In genomic region chr19:55132453-55133129, GRCh38 we compare ENCODE assay signal across 17 cellular contexts. TPM values are rescaled to one million over a fixed set of nuclear protein-coding genes. Genes with fewer than 3 reads are reported as not detected.
A peak's percentile ranks its signal among the peaks of the same experiment; 100 is the strongest.
DNase-seq lines count a peak whose midpoint lies in the region; ATAC-seq and TF ChIP-seq lines count a peak whose summit lies in the region.
"Had no signal": no experiment of that assay in that cellular context is flagged by ENCODE, and none has a peak within 500 bp of the region (broad histone marks: within the 10 kb centered on the region; RNA-seq: fewer than 3 reads in every experiment).

No MANE protein-coding gene starts in this region.

- peak; percentile 55 for TF ChIP-seq RAD21 in SK-N-SH (IDR thresholded peaks at IDR 0.05; ENCODE audit: low read length)

- no peak overlapping the region for H3K18ac ChIP-seq in mesenchymal stem cell (ENCODE audit: low read depth in 1 of 2, low read length in 2 of 2)

- H3K4me1 ChIP-seq in SK-N-SH (ENCODE audit: control insufficient read depth in 1 of 2, insufficient read depth in 2 of 2, low read depth in 1 of 2, low read length in 1 of 2) (no peaks in the 10 kb centered on the region), mesenchymal stem cell (ENCODE audit: control insufficient read depth, insufficient read depth, low read depth, low read length) (no peaks in the 10 kb centered on the region)
- H3K4me1 ChIP-seq: gastroesophageal sphincter had no signal

- H3K36me3 ChIP-seq in SK-N-SH (replicated peaks in 1 of 2; ENCODE audit: control insufficient read depth in 1 of 2, insufficient read depth in 2 of 2, low read length in 1 of 2) (no peaks in the 10 kb centered on the region), mesenchymal stem cell (ENCODE audit: control insufficient read depth in 1 of 2, insufficient read depth in 2 of 2, low read depth in 1 of 2, low read length in 2 of 2) (no peaks in the 10 kb centered on the region)
- H3K36me3 ChIP-seq: gastroesophageal sphincter had no signal

- no peak for ATAC-seq in HG03280 (IDR thresholded peaks at IDR 0.05; ENCODE audit: unreplicated experiment)
- ATAC-seq: gastroesophageal sphincter, left colon had no signal

- 52% methylated on average over 14 of the region's 14 CpGs for WGBS in SK-N-SH (ENCODE audit: low lambda C conversion rate)
- WGBS in mesenchymal stem cell, result 84% methylated on average over 10 of the region's 14 CpGs

- no peak overlapping the region for H2BK12ac ChIP-seq in mesenchymal stem cell (ENCODE audit: low read length in 2 of 2)

- no peak overlapping the region for H2BK15ac ChIP-seq in mesenchymal stem cell (ENCODE audit: low read depth, poor library complexity, severe bottlenecking)

- no peaks in the 10 kb centered on the region for H3K9me3 Mint-ChIP-seq in endothelial cell (ENCODE audit: unreplicated experiment)
- H3K9me3 Mint-ChIP-seq: activated T-helper 2 cell treated with anti-CD3 and anti-CD28 coated beads, Interferon-gamma antibody, Interleukin-2, Interleukin-4, amounts not matched to agents 10 μg/mL and 5 μg/mL and 100 μg/mL, durations not matched to agents 14 hours and 24 hours and 36 hours had no signal

- peaks cover 13% of the 10 kb centered on the region; the same call in 1 of the 2 replicates for H3K27me3 ChIP-seq in SK-N-SH (ENCODE audit: insufficient read depth)
- H3K27me3 ChIP-seq in mesenchymal stem cell (ENCODE audit: control insufficient read depth in 1 of 2, insufficient read depth in 1 of 2, low read length in 2 of 2), result peaks cover 28 to 60% of the 10 kb centered on the region in 2 experiments

- H2AFZ ChIP-seq in SK-N-SH (ENCODE audit: low read depth), result no peak overlapping the region
- no peak overlapping the region for H2AFZ ChIP-seq in mesenchymal stem cell (ENCODE audit: low read depth, low read length)
- H2AFZ ChIP-seq: PC-9 had no signal

- peaks cover 4% of the 10 kb centered on the region for H3F3A ChIP-seq in SK-N-SH (replicated peaks; ENCODE audit: insufficient read depth)

- no peak overlapping the region for H3K23ac ChIP-seq in mesenchymal stem cell (ENCODE audit: low read length in 2 of 2)

- TF ChIP-seq CTCF in GM12865 (IDR thresholded peaks at IDR 0.05; ENCODE audit: insufficient read depth, low read depth, low read length, missing control alignments) (peak; percentile 5), SK-N-SH (IDR thresholded peaks at IDR 0.05) (peak; percentile 41), endothelial cell (IDR thresholded peaks at IDR 0.05; ENCODE audit: unreplicated experiment) (no peak)

- H3K9me3 ChIP-seq in SK-N-SH (no peaks in the 10 kb centered on the region), mesenchymal stem cell (ENCODE audit: control insufficient read depth, low read length) (no peaks in the 10 kb centered on the region)
- H3K9me3 ChIP-seq: gastroesophageal sphincter had no signal

- H3K36me3 Mint-ChIP-seq in endothelial cell (ENCODE audit: low read depth, unreplicated experiment), result no peaks in the 10 kb centered on the region

- H3K79me1 ChIP-seq in mesenchymal stem cell (replicated peaks; ENCODE audit: low read length, poor library complexity, severe bottlenecking), result no peaks in the 10 kb centered on the region

- no peaks in the 10 kb centered on the region for H3K9me2 ChIP-seq in SK-N-SH

- H3K14ac ChIP-seq in mesenchymal stem cell (ENCODE audit: low read length in 2 of 2), result no peak overlapping the region

- H4K8ac ChIP-seq in mesenchymal stem cell (ENCODE audit: low read length), result no peak overlapping the region

- H3K4me3 ChIP-seq in GM12865 (ENCODE audit: low read depth, low read length), result no peak overlapping the region
- H3K4me3 ChIP-seq in SK-N-SH (ENCODE audit: low read depth in 2 of 2, low read length in 1 of 2), result no peak overlapping the region
- no peak overlapping the region for H3K4me3 ChIP-seq in mesenchymal stem cell (ENCODE audit: insufficient read depth in 1 of 2, low read depth in 1 of 2, low read length in 2 of 2)
- H3K4me3 ChIP-seq: gastroesophageal sphincter, PC-9 had no signal

- H4K20me1 ChIP-seq in SK-N-SH (ENCODE audit: insufficient read depth), result no peaks in the 10 kb centered on the region

- CTCF ChIA-PET in SK-N-SH (lab: Yijun Ruan, JAX), result interaction anchor here (0.7 to 3.2 kb wide), 13 partner anchors 10 to 486 kb away, joined by 3 to 37 read pairs (median 4); partner anchors contain the start of gene PPP1R12C

- POLR2A ChIA-PET in SK-N-SH (lab: Yijun Ruan, JAX), result interaction anchor here (0.5 kb wide), 1 partner anchor 104 kb away, joined by 5 read pairs; no protein-coding TSS in a partner anchor

- no peak overlapping the region for H4K91ac ChIP-seq in mesenchymal stem cell (ENCODE audit: low read length)

- peaks cover 6% of the 10 kb centered on the region for H3K27me3 Mint-ChIP-seq in endothelial cell (ENCODE audit: unreplicated experiment)

- no peak overlapping the region for H3K27ac Mint-ChIP-seq in endothelial cell (ENCODE audit: unreplicated experiment)
- H3K27ac Mint-ChIP-seq: activated T-helper 2 cell treated with anti-CD3 and anti-CD28 coated beads, Interferon-gamma antibody, Interleukin-2, Interleukin-4, amounts not matched to agents 10 μg/mL and 5 μg/mL and 100 μg/mL, durations not matched to agents 14 hours and 24 hours and 36 hours had no signal

- peak; percentile 63 for DNase-seq in D341Med (ENCODE audit: low spot score)
- no peak for DNase-seq in GM12865 (ENCODE audit: low read depth)
- DNase-seq in SK-N-SH, result peak; percentile 56
- DNase-seq in mesenchymal stem cell, result no peak
- no peak for DNase-seq in inferior parietal cortex (ENCODE audit: extremely low spot score)
- no peak for DNase-seq in endothelial cell (ENCODE audit: low spot score)
- DNase-seq: activated CD4-positive, alpha-beta T cell treated with anti-CD3 and anti-CD28 coated beads for 48 hours; COR-L47; effector CD4-positive, alpha-beta T cell; HCEC 1CT; left colon; PC-9; small intestine had no signal

- H2BK120ac ChIP-seq in mesenchymal stem cell (ENCODE audit: low read depth, low read length), result no peak overlapping the region

- no peak overlapping the region for H2AK5ac ChIP-seq in mesenchymal stem cell (ENCODE audit: low read length, severe bottlenecking)

- H3K9ac ChIP-seq in SK-N-SH (no peak overlapping the region), mesenchymal stem cell (ENCODE audit: low read length) (no peak overlapping the region)

- no peak for TF ChIP-seq EP300 in SK-N-SH (IDR thresholded peaks at IDR 0.05; ENCODE audit: borderline replicate concordance in 1 of 2, low read depth in 1 of 2, low read length in 1 of 2)

- no peaks in the 10 kb centered on the region for H3K79me2 ChIP-seq in SK-N-SH (ENCODE audit: insufficient read depth)

- H3K4ac ChIP-seq in mesenchymal stem cell (ENCODE audit: low read depth in 1 of 2, low read length in 2 of 2), result no peak overlapping the region

- peaks cover 9% of the 10 kb centered on the region for H3K4me1 Mint-ChIP-seq in endothelial cell (ENCODE audit: unreplicated experiment)

- H3K27ac ChIP-seq in SK-N-SH (ENCODE audit: low read depth in 2 of 2, low read length in 1 of 2), result no peak overlapping the region
- no peak overlapping the region for H3K27ac ChIP-seq in mesenchymal stem cell (ENCODE audit: low read length, poor library complexity, severe bottlenecking)
- H3K27ac ChIP-seq: gastroesophageal sphincter, PC-9 had no signal

- no peak overlapping the region for H2BK5ac ChIP-seq in mesenchymal stem cell (ENCODE audit: low read depth, low read length, poor library complexity, severe bottlenecking)

- no peak overlapping the region for H3K4me3 Mint-ChIP-seq in endothelial cell (ENCODE audit: unreplicated experiment)

- H3K4me2 ChIP-seq in SK-N-SH, result no peak overlapping the region
- H3K4me2 ChIP-seq in mesenchymal stem cell (ENCODE audit: low read length, poor library complexity, severe bottlenecking), result peak overlapping the region; percentile 21
- H3K4me2 ChIP-seq: PC-9 had no signal

TF ChIP-seq in SK-N-SH, 30 proteins besides CTCF, POLR2A, EP300 and RAD21 (continues in another document):
- TF ChIP-seq POLR2AphosphoS5 (IDR thresholded peaks at IDR 0.05; ENCODE audit: low read depth, low read length), result no peak
- no peak for TF ChIP-seq SIN3A (IDR thresholded peaks at IDR 0.05; ENCODE audit: borderline replicate concordance, low read depth, low read length)
- TF ChIP-seq MAX (IDR thresholded peaks at IDR 0.05; ENCODE audit: low read depth), result no peak
- TF ChIP-seq FOXM1 (IDR thresholded peaks at IDR 0.05; ENCODE audit: low read depth), result no peak
- no peak for TF ChIP-seq YY1 (IDR thresholded peaks at IDR 0.05; ENCODE audit: low read depth)

RNA-seq across cellular contexts. Expression of gene PPP1R12C, which starts 15.2 kb away (rescaled TPM):
- 83.9 and 87.3 TPM in 2 replicates for polyA plus RNA-seq in SK-N-SH (2012; rRNA removed)
- polyA plus RNA-seq in SK-N-SH (2012; cell fraction: cytosol; rRNA removed), result 20.3 and 29.1 TPM in 2 replicates
- 571 and 748 TPM in 2 replicates for polyA plus RNA-seq in SK-N-SH (2012; cell fraction: nucleus; rRNA removed)
- polyA plus RNA-seq in mesenchymal stem cell (2013, experiment 1 of 2), result 83.1 TPM
- 80.0 TPM for polyA plus RNA-seq in mesenchymal stem cell (2013, experiment 2 of 2)
- 136 TPM for total RNA-seq in endothelial cell (ENCODE audit: unreplicated experiment)

RNA-seq across cellular contexts. Expression of gene TNNT1, which starts 16.4 kb away (rescaled TPM):
- polyA plus RNA-seq in SK-N-SH (2012; rRNA removed), result 27.1 and 39.5 TPM in 2 replicates
- 30.8 and 37.4 TPM in 2 replicates for polyA plus RNA-seq in SK-N-SH (2012; cell fraction: cytosol; rRNA removed)
- 9.5 and 13.7 TPM in 2 replicates for polyA plus RNA-seq in SK-N-SH (2012; cell fraction: nucleus; rRNA removed)
- polyA plus RNA-seq in mesenchymal stem cell (2013, experiment 1 of 2), result 1.2 TPM
- polyA plus RNA-seq in mesenchymal stem cell (2013, experiment 2 of 2), result 0.99 TPM
- total RNA-seq in endothelial cell (ENCODE audit: unreplicated experiment), result 2.8 TPM
- total RNA-seq: T-helper 1 cell treated with Interleukin-12 subunit alpha and Interleukin-12 subunit beta and Interleukin-4 antibody, amounts not matched to agents 30 ng/mL and 1 ng/mL, for 36 hours had no signal

RNA-seq across cellular contexts. Expression of gene TNNI3, which starts 24.9 kb away (rescaled TPM):
- 9.1 and 11.4 TPM in 2 replicates for polyA plus RNA-seq in SK-N-SH (2012; rRNA removed)
- 8.5 and 9.3 TPM in 2 replicates for polyA plus RNA-seq in SK-N-SH (2012; cell fraction: cytosol; rRNA removed)
- 6.4 and 7.0 TPM in 2 replicates for polyA plus RNA-seq in SK-N-SH (2012; cell fraction: nucleus; rRNA removed)
- 0.18 TPM for polyA plus RNA-seq in mesenchymal stem cell (2013, experiment 1 of 2)
- polyA plus RNA-seq in mesenchymal stem cell (2013, experiment 2 of 2), result 0.18 TPM
- total RNA-seq in endothelial cell (ENCODE audit: unreplicated experiment), result not detected
- total RNA-seq: activated T-helper 2 cell treated with anti-CD3 and anti-CD28 coated beads, Interferon-gamma antibody, Interleukin-2, Interleukin-4, amounts not matched to agents 10 μg/mL and 5 μg/mL and 100 μg/mL, durations not matched to agents 14 hours and 24 hours and 36 hours; gastroesophageal sphincter; T-helper 1 cell treated with Interleukin-12 subunit alpha and Interleukin-12 subunit beta and Interleukin-4 antibody, amounts not matched to agents 30 ng/mL and 1 ng/mL, for 36 hours had no signal

RNA-seq across cellular contexts. Expression of gene DNAAF3, which starts 33.8 kb away (rescaled TPM):
- 2.4 and 2.5 TPM in 2 replicates for polyA plus RNA-seq in SK-N-SH (2012; rRNA removed)
- 0.53 and 0.93 TPM in 2 replicates for polyA plus RNA-seq in SK-N-SH (2012; cell fraction: cytosol; rRNA removed)
- polyA plus RNA-seq in SK-N-SH (2012; cell fraction: nucleus; rRNA removed), result 10.9 and 16.6 TPM in 2 replicates
- 0.37 TPM for polyA plus RNA-seq in mesenchymal stem cell (2013, experiment 1 of 2)
- polyA plus RNA-seq in mesenchymal stem cell (2013, experiment 2 of 2), result 0.45 TPM
- total RNA-seq in endothelial cell (ENCODE audit: unreplicated experiment), result 2.2 TPM
- total RNA-seq: T-helper 1 cell treated with Interleukin-12 subunit alpha and Interleukin-12 subunit beta and Interleukin-4 antibody, amounts not matched to agents 30 ng/mL and 1 ng/mL, for 36 hours had no signal

RNA-seq across cellular contexts. Expression of gene SYT5, which starts 47.5 kb away (rescaled TPM):
- polyA plus RNA-seq in SK-N-SH (2012; rRNA removed), result 0.21 and 0.39 TPM in 2 replicates
- 0.36 and 1.2 TPM in 2 replicates for polyA plus RNA-seq in SK-N-SH (2012; cell fraction: cytosol; rRNA removed)
- 1.1 and 2.2 TPM in 2 replicates for polyA plus RNA-seq in SK-N-SH (2012; cell fraction: nucleus; rRNA removed)
- 0.28 TPM for polyA plus RNA-seq in mesenchymal stem cell (2013, experiment 1 of 2)
- 0.38 TPM for polyA plus RNA-seq in mesenchymal stem cell (2013, experiment 2 of 2)
- total RNA-seq in endothelial cell (ENCODE audit: unreplicated experiment), result 1.6 TPM
- total RNA-seq: T-helper 1 cell treated with Interleukin-12 subunit alpha and Interleukin-12 subunit beta and Interleukin-4 antibody, amounts not matched to agents 30 ng/mL and 1 ng/mL, for 36 hours had no signal

Comparison
In these comparisons a context has a peak if more than half of its experiments do, and no peak if none do; other contexts are left out.
1. DNase-seq: peak in D341Med (single experiment) and SK-N-SH (single experiment); none in GM12865 (single experiment), mesenchymal stem cell (single experiment), inferior parietal cortex (single experiment) and endothelial cell (single experiment).